Comparison of ENCODE assay signal across 8 cellular contexts in the genomic region with DNA sequence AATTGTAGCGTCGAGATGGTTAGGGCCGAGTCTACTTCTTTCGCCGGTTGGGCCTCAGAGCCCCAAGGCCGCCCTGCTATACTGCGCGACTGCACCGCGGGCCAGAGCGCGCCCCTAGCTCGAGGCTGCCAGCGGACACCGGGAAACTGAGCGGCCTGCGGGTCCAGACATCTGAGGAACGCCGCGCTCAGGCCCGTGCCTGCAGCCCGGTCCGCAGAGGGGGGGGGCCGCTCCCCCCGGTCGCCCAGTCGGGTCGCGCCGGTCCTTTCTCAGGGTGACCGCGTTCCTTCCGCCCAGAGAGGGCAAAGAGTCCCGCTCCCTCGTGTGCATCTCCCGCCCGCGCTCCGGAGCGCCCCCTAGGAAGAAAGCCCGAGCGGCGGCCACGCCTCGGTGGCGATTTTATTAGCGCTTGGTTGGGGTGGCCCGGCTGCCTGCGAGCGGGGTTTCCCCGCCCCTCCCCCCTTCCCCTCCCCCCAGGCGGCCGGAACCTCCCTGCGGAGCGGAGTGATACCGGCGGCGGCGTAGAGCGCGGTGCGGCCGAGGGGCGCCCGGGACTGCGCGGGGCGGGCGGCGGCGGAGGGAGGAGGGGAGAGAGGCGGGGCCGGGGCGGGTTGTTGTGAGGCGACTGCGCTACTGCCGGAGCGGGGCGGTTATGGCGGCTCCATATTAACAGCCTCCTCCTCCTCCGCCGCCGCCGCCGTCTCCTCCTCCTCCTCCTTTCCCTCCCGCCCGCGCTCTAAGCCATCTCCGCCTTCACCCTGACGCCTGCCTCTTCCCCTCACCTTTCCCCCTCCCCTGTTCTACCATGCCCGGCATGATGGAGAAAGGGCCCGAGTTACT. TPM values are rescaled to one million over a fixed set of nuclear protein-coding genes. Genes with fewer than 3 reads are reported as not detected.
A peak's percentile ranks its signal among the peaks of the same experiment; 100 is the strongest.
DNase-seq lines count a peak whose midpoint lies in the region; ATAC-seq and TF ChIP-seq lines count a peak whose summit lies in the region.

A gene (plus strand): TSS at position 611 of the 840 bp plus-strand sequence. CDS start 195 bp downstream, at position 806.

- TF ChIP-seq EP300 in Ishikawa (IDR thresholded peaks at IDR 0.05; ENCODE audit: borderline replicate concordance), result 0 out of 2 replicates have a peak, but pooled peaks have one; percentile 35

- peak; percentile 87 for TF ChIP-seq POLR2A in erythroblast (IDR thresholded peaks at IDR 0.05; ENCODE audit: low read length)

- TF ChIP-seq RAD21 in Ishikawa (IDR thresholded peaks at IDR 0.05; ENCODE audit: low read depth), result peak; percentile 6; the same call in 1 of the 2 replicates

- TF ChIP-seq CTCF in PC-9 (conservative IDR thresholded peaks at IDR 0.05), result peak; percentile 63

- peaks cover 25% of the 10 kb centered on the region for H3F3A ChIP-seq in PC-9 (ENCODE audit: insufficient read depth, low read depth)

- CTCF ChIA-PET in PC-9 (lab: Charles Lee), result interaction anchor here (0.7 kb wide), 1 partner anchor 49 kb away, joined by 3 read pairs; no protein-coding TSS in a partner anchor

- H3K9me3 ChIP-seq in PC-9 (ENCODE audit: insufficient read depth, low read depth), result no peaks in the 10 kb centered on the region
- H3K9me3 ChIP-seq in muscle layer of colon (ENCODE audit: low read length), result no peaks in the 10 kb centered on the region

- H3K4me2 ChIP-seq in PC-9, result peak within 1 kb of the TSS; percentile 94

- peak within 1 kb of the TSS; percentile 99 for H2AFZ ChIP-seq in PC-9

- POLR2A ChIA-PET in PC-9 (lab: Charles Lee; ENCODE audit: unreplicated experiment), result no interaction called here

- BruUV-seq in PC-9 (replicated peaks; lab: Mats Ljungman, UMichigan), result no TSS peak

- H4K20me1 ChIP-seq in PC-9 (ENCODE audit: insufficient read depth), result no peaks in the 10 kb centered on the region; the same call in 1 of the 2 replicates

- H3K79me2 ChIP-seq in PC-9 (ENCODE audit: low read depth), result peaks cover 17% of the 10 kb centered on the region

- intact Hi-C loops in PC-9 (cut with micrococcal nuclease; ENCODE audit: unreplicated experiment), result loop anchor here (2.0 to 5.0 kb wide), 3 partner anchors 124 to 662 kb away; a partner anchor contains a TSS

- H3K4me3 ChIP-seq in PC-9 (peak within 1 kb of the TSS; percentile 98), muscle layer of colon (ENCODE audit: low read depth in 1 of 2, low read length in 2 of 2) (peak within 1 kb of the TSS; percentile 80 to 87)

- no peaks in the 10 kb centered on the region for H3K9me2 ChIP-seq in PC-9 (ENCODE audit: insufficient read depth)

- peak; percentile 64 for ATAC-seq in GM21576 (IDR thresholded peaks at IDR 0.05; ENCODE audit: unreplicated experiment)

- H3K9ac ChIP-seq in muscle layer of colon (ENCODE audit: low read length), result peak within 1 kb of the TSS; percentile 86

- H3K27ac ChIP-seq in PC-9 (peak within 1 kb of the TSS; percentile 79), muscle layer of colon (ENCODE audit: low read depth, low read length) (peak within 1 kb of the TSS; percentile 99)

- H3K27me3 ChIP-seq in PC-9 (ENCODE audit: insufficient read depth, low read depth), result no peaks in the 10 kb centered on the region
- no peaks in the 10 kb centered on the region for H3K27me3 ChIP-seq in muscle layer of colon (ENCODE audit: control insufficient read depth in 1 of 2, insufficient read depth in 2 of 2, low read length in 2 of 2)

- H3K36me3 ChIP-seq in PC-9 (ENCODE audit: low read depth), result peaks cover 2% of the 10 kb centered on the region; the same call in 1 of the 2 replicates
- H3K36me3 ChIP-seq in muscle layer of colon (ENCODE audit: insufficient read depth, low read length), result no peaks in the 10 kb centered on the region

- peaks cover 20% of the 10 kb centered on the region for H3K4me1 ChIP-seq in PC-9 (replicated peaks; ENCODE audit: insufficient read depth)
- H3K4me1 ChIP-seq in muscle layer of colon (ENCODE audit: insufficient read depth, low read length), result peaks cover 17% of the 10 kb centered on the region

- DNase-seq in DMS53 (lab: John Stamatoyannopoulos, UW) (peak; percentile 99), PC-9 (peak; percentile 61 to 93), erythroblast (lab: John Stamatoyannopoulos, UW) (peak; percentile 97 to 98)
- peak; percentile 94 for DNase-seq in activated T-cell treated with anti-CD3 and anti-CD28 coated beads, Interleukin-2, amount 50 U/mL, for 1 hour
- DNase-seq in stimulated activated CD8-positive, alpha-beta memory T cell treated with anti-CD3 and anti-CD28 coated beads, Interleukin-7, amount 100 ng/mL, for 24 hours (ENCODE audit: low read depth), result peak; percentile 84

TF ChIP-seq in Ishikawa, 13 proteins besides CTCF, POLR2A, EP300 and RAD21:
- TF ChIP-seq, protein P1, sequence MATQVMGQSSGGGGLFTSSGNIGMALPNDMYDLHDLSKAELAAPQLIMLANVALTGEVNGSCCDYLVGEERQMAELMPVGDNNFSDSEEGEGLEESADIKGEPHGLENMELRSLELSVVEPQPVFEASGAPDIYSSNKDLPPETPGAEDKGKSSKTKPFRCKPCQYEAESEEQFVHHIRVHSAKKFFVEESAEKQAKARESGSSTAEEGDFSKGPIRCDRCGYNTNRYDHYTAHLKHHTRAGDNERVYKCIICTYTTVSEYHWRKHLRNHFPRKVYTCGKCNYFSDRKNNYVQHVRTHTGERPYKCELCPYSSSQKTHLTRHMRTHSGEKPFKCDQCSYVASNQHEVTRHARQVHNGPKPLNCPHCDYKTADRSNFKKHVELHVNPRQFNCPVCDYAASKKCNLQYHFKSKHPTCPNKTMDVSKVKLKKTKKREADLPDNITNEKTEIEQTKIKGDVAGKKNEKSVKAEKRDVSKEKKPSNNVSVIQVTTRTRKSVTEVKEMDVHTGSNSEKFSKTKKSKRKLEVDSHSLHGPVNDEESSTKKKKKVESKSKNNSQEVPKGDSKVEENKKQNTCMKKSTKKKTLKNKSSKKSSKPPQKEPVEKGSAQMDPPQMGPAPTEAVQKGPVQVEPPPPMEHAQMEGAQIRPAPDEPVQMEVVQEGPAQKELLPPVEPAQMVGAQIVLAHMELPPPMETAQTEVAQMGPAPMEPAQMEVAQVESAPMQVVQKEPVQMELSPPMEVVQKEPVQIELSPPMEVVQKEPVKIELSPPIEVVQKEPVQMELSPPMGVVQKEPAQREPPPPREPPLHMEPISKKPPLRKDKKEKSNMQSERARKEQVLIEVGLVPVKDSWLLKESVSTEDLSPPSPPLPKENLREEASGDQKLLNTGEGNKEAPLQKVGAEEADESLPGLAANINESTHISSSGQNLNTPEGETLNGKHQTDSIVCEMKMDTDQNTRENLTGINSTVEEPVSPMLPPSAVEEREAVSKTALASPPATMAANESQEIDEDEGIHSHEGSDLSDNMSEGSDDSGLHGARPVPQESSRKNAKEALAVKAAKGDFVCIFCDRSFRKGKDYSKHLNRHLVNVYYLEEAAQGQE (IDR thresholded peaks at IDR 0.05; ENCODE audit: low read depth), result no peak
- TF ChIP-seq, protein P2, sequence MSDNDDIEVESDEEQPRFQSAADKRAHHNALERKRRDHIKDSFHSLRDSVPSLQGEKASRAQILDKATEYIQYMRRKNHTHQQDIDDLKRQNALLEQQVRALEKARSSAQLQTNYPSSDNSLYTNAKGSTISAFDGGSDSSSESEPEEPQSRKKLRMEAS (IDR thresholded peaks at IDR 0.05), result peak; percentile 85
- TF ChIP-seq NFIC (IDR thresholded peaks at IDR 0.05) (peak; percentile 25; the same call in 1 of the 2 replicates), CEBPB (IDR thresholded peaks at IDR 0.05) (no peak), ZBTB7A (IDR thresholded peaks at IDR 0.05; ENCODE audit: low read depth) (peak; percentile 33; the same call in 1 of the 2 replicates), TAF1 (IDR thresholded peaks at IDR 0.05; ENCODE audit: low read depth) (peak; percentile 81), TCF12 (IDR thresholded peaks at IDR 0.05; ENCODE audit: low read depth) (peak; percentile 70), TEAD4 (IDR thresholded peaks at IDR 0.05) (peak; percentile 27; the same call in 1 of the 2 replicates), YY1 (IDR thresholded peaks at IDR 0.05; ENCODE audit: low read depth) (peak; percentile 84), EGR1 (IDR thresholded peaks at IDR 0.05) (peak; percentile 30), CREB1 (IDR thresholded peaks at IDR 0.05; ENCODE audit: low read depth) (0 out of 2 replicates have a peak, but pooled peaks have one; percentile 24), FOXM1 (IDR thresholded peaks at IDR 0.05; ENCODE audit: borderline replicate concordance, low read depth) (no peak)
- TF ChIP-seq, protein P3, sequence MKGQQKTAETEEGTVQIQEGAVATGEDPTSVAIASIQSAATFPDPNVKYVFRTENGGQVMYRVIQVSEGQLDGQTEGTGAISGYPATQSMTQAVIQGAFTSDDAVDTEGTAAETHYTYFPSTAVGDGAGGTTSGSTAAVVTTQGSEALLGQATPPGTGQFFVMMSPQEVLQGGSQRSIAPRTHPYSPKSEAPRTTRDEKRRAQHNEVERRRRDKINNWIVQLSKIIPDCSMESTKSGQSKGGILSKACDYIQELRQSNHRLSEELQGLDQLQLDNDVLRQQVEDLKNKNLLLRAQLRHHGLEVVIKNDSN (IDR thresholded peaks at IDR 0.05), result peak; percentile 2; the same call in 1 of the 2 replicates

RNA-seq across cellular contexts. Expression of the gene that starts here (rescaled TPM):
- total RNA-seq in PC-9 (2021), result 42.1 and 48.7 TPM in 2 replicates

Comparison
In these comparisons a context has a peak if more than half of its experiments do, and no peak if none do; other contexts are left out.
1. Peak in every context shown above with its lines: DNase-seq, ATAC-seq, H3K4me3 ChIP-seq and H3K27ac ChIP-seq.